In genomic region chr12:53251477-53252348, GRCh38 we compare ENCODE assay signal across 8 cellular contexts. TPM values are rescaled to one million over a fixed set of nuclear protein-coding genes. Genes with fewer than 3 reads are reported as not detected.
DNase-seq lines count a peak whose midpoint lies in the region; ATAC-seq and TF ChIP-seq lines count a peak whose summit lies in the region.

No MANE protein-coding gene starts in this region.

- TF ChIP-seq CTCF in GM12865 (IDR thresholded peaks at IDR 0.05; ENCODE audit: insufficient read depth, low read depth, low read length, missing control alignments) (peak; percentile 39), HFF-Myc (IDR thresholded peaks at IDR 0.05; ENCODE audit: low read depth, low read length, missing control alignments) (peak; percentile 40), ascending aorta (IDR thresholded peaks at IDR 0.05) (peak; percentile 23 to 64 (median 55)), hepatocyte (IDR thresholded peaks at IDR 0.05; ENCODE audit: poor library complexity) (peak; percentile 59)

- ATAC-seq in HG03457 (IDR thresholded peaks at IDR 0.05; ENCODE audit: unreplicated experiment) = no peak

- H3K4me3 ChIP-seq in GM12865 (ENCODE audit: low read depth, low read length) (peak overlapping the region; percentile 75), HFF-Myc (replicated peaks; ENCODE audit: low read depth, low read length) (peak overlapping the region; percentile 84), ascending aorta (peak overlapping the region; percentile 72 to 93), hepatocyte (peak overlapping the region; percentile 91)

- H3K27me3 Mint-ChIP-seq in T-helper 1 cell treated with Interleukin-12 subunit alpha and Interleukin-12 subunit beta and Interleukin-4 antibody, amounts not matched to agents 30 μg/mL and 1 μg/mL, for 36 hours (ENCODE audit: low read depth) = no peaks in the 10 kb centered on the region

- peak overlapping the region; percentile 97 for H3K4me3 Mint-ChIP-seq in T-helper 1 cell treated with Interleukin-12 subunit alpha and Interleukin-12 subunit beta and Interleukin-4 antibody, amounts not matched to agents 30 μg/mL and 1 μg/mL, for 36 hours

- H2AFZ ChIP-seq in hepatocyte = peak overlapping the region; percentile 96

- H3K36me3 ChIP-seq in ascending aorta = peaks cover 9 to 23% of the 10 kb centered on the region in 2 donors
- H3K36me3 ChIP-seq in hepatocyte (replicated peaks; ENCODE audit: insufficient read depth, low read depth) = no peaks in the 10 kb centered on the region

- H3K27ac ChIP-seq in ascending aorta (peak overlapping the region; percentile 79 to 91), hepatocyte (peak overlapping the region; percentile 99)

- intact Hi-C loops in ascending aorta (cut with DNase I) = loop anchor here (1.0 kb wide), 2 partner anchors 19 to 38 kb away; partner anchors contain the start of gene RARG

- H3K27ac Mint-ChIP-seq in T-helper 1 cell treated with Interleukin-12 subunit alpha and Interleukin-12 subunit beta and Interleukin-4 antibody, amounts not matched to agents 30 μg/mL and 1 μg/mL, for 36 hours = peak overlapping the region; percentile 83

- WGBS in hepatocyte (ENCODE audit: low lambda C conversion rate, missing lambda C conversion rate) = 1% methylated on average over 18 of the region's 51 CpGs

- peaks cover 0 to 24% of the 10 kb centered on the region in 2 donors for H3K4me1 ChIP-seq in ascending aorta
- peaks cover 20% of the 10 kb centered on the region for H3K4me1 ChIP-seq in hepatocyte (ENCODE audit: insufficient read depth)

- DNase-seq in GM12865 (ENCODE audit: low read depth) (peak; percentile 85), HFF-Myc (ENCODE audit: extremely low read depth, low read depth) (no peak), NCI-H1092 treated with DMSO at 0.1 percent for 48 hours (lab: John Stamatoyannopoulos, UW) (peak; percentile 47), ascending aorta (ENCODE audit: low spot score in 2 of 2) (peak; percentile 25 to 87), hepatocyte (ENCODE audit: low spot score) (peak; percentile 92), retina (peak; percentile 89)

- H3K4me1 Mint-ChIP-seq in T-helper 1 cell treated with Interleukin-12 subunit alpha and Interleukin-12 subunit beta and Interleukin-4 antibody, amounts not matched to agents 30 μg/mL and 1 μg/mL, for 36 hours (ENCODE audit: low read depth) = peaks cover 39% of the 10 kb centered on the region

- H3K27me3 ChIP-seq in ascending aorta = no peaks in the 10 kb centered on the region
- no peaks in the 10 kb centered on the region for H3K27me3 ChIP-seq in hepatocyte

- H3K9me3 Mint-ChIP-seq in T-helper 1 cell treated with Interleukin-12 subunit alpha and Interleukin-12 subunit beta and Interleukin-4 antibody, amounts not matched to agents 30 μg/mL and 1 μg/mL, for 36 hours = no peaks in the 10 kb centered on the region

- no peaks in the 10 kb centered on the region for H3K9me2 ChIP-seq in hepatocyte (replicated peaks; ENCODE audit: insufficient read depth)

- H3K4me2 ChIP-seq in hepatocyte = peak overlapping the region; percentile 99

- H3K36me3 Mint-ChIP-seq in T-helper 1 cell treated with Interleukin-12 subunit alpha and Interleukin-12 subunit beta and Interleukin-4 antibody, amounts not matched to agents 30 μg/mL and 1 μg/mL, for 36 hours (ENCODE audit: low read depth) = peaks cover 12% of the 10 kb centered on the region

- H3K9me3 ChIP-seq in ascending aorta (no peaks in the 10 kb centered on the region), hepatocyte (ENCODE audit: low read depth) (no peaks in the 10 kb centered on the region)

- H4K20me1 ChIP-seq in hepatocyte (ENCODE audit: insufficient read depth, poor library complexity, severe bottlenecking) = no peaks in the 10 kb centered on the region

- H3K79me2 ChIP-seq in hepatocyte = peaks cover 29% of the 10 kb centered on the region

RNA-seq across cellular contexts. Expression of gene ESPL1, which starts 16.4 kb away (rescaled TPM):
- not detected for total RNA-seq in ascending aorta
- 7.6 and 9.0 TPM in 2 replicates for total RNA-seq in hepatocyte
- polyA plus RNA-seq in hepatocyte = 4.4 and 5.8 TPM in 2 replicates

RNA-seq across cellular contexts. Expression of gene RARG, which starts 19.7 kb away (rescaled TPM):
- total RNA-seq in ascending aorta (29.8 TPM), hepatocyte (15.1 and 20.9 TPM in 2 replicates)
- 24.7 and 28.1 TPM in 2 replicates for polyA plus RNA-seq in hepatocyte

RNA-seq across cellular contexts. Expression of gene PFDN5, which starts 43.6 kb away (rescaled TPM):
- total RNA-seq in ascending aorta (187 TPM), hepatocyte (377 and 379 TPM in 2 replicates)
- 415 and 441 TPM in 2 replicates for polyA plus RNA-seq in hepatocyte

RNA-seq across cellular contexts. Expression of gene ITGB7, which starts 44.7 kb away (rescaled TPM):
- 1.6 TPM for total RNA-seq in ascending aorta
- total RNA-seq in hepatocyte = 0.23 TPM in 1 of 2 replicates, not detected in the other
- polyA plus RNA-seq in hepatocyte = 1.0 TPM in 1 of 2 replicates, not detected in the other

RNA-seq across cellular contexts. Expression of gene MYG1, which starts 47.8 kb away (rescaled TPM):
- total RNA-seq in ascending aorta = 27.5 TPM
- total RNA-seq in hepatocyte = 25.5 and 35.8 TPM in 2 replicates
- polyA plus RNA-seq in hepatocyte = 34.6 and 35.9 TPM in 2 replicates
